Comparison of ENCODE assay signal across 25 cellular contexts in the genomic region with DNA sequence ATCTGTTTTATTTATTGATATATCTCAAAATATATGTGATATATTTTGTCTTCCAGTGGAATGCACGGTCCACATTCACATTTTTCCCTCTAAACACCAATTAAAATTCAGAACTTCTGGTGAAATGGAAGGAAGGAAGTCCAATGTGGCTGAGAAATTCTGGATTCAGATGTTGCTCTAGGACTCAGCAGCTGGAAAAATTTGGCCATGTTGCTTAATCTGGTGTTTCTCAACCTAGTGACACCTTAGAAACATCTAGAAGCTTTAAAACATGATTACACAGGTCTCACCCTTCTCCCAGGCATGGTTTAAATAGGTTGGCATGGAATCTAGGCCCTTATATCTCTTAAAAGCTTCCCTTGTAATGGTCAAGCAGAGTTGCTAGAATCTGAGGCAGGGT.
"Had no signal": no experiment of that assay in that cellular context is flagged by ENCODE, and none has a peak within 500 bp of the region (broad histone marks: within the 10 kb centered on the region; RNA-seq: fewer than 3 reads in every experiment).

No MANE protein-coding gene starts in this region.

- H3K9me3 Mint-ChIP-seq: dendritic cell treated with granulocyte-macrophage colony-stimulating factor and Interleukin-4, amounts not matched to agents 40 ng/mL and 50 ng/mL, for 4 days; endodermal cell; memory B cell; neural crest cell; stimulated activated effector memory CD8-positive, alpha-beta T cell treated with anti-CD3 and anti-CD28 coated beads, Interleukin-12 subunit alpha, Interleukin-12 subunit beta, amount 100 ng/mL, for 72 hours had no signal

- H3K27me3 Mint-ChIP-seq: central memory CD8-positive, alpha-beta T cell; memory B cell had no signal

- ATAC-seq: left colon; natural killer cell; pancreas; stimulated activated effector memory CD8-positive, alpha-beta T cell treated with anti-CD3 and anti-CD28 coated beads, Interleukin-12 subunit alpha, Interleukin-12 subunit beta, amount 100 ng/mL, for 72 hours had no signal

- H3K27me3 ChIP-seq: colonic mucosa, esophagus muscularis mucosa, neutrophil, pancreas, sigmoid colon, stomach, testis, tibial nerve, upper lobe of left lung had no signal

- H3K4me3 Mint-ChIP-seq: central memory CD8-positive, alpha-beta T cell; dendritic cell treated with granulocyte-macrophage colony-stimulating factor and Interleukin-4, amounts not matched to agents 40 ng/mL and 50 ng/mL, for 4 days; endodermal cell; memory B cell; natural killer cell; neural crest cell; stimulated activated effector memory CD8-positive, alpha-beta T cell treated with anti-CD3 and anti-CD28 coated beads, Interleukin-12 subunit alpha, Interleukin-12 subunit beta, amount 100 ng/mL, for 72 hours had no signal

- H3K36me3 ChIP-seq: colonic mucosa, esophagus muscularis mucosa, neutrophil, pancreas, sigmoid colon, stomach, tibial nerve, upper lobe of left lung had no signal

- H3K36me3 Mint-ChIP-seq: memory B cell; natural killer cell; stimulated activated effector memory CD8-positive, alpha-beta T cell treated with anti-CD3 and anti-CD28 coated beads, Interleukin-12 subunit alpha, Interleukin-12 subunit beta, amount 100 ng/mL, for 72 hours had no signal

- H3K27ac ChIP-seq: colonic mucosa, esophagus muscularis mucosa, neutrophil, pancreas, stomach, testis, tibial nerve, upper lobe of left lung had no signal

- H3K27ac Mint-ChIP-seq: dendritic cell treated with granulocyte-macrophage colony-stimulating factor and Interleukin-4, amounts not matched to agents 40 ng/mL and 50 ng/mL, for 4 days; endodermal cell; memory B cell; natural killer cell; stimulated activated effector memory CD8-positive, alpha-beta T cell treated with anti-CD3 and anti-CD28 coated beads, Interleukin-12 subunit alpha, Interleukin-12 subunit beta, amount 100 ng/mL, for 72 hours had no signal

- H3K9me3 ChIP-seq: colonic mucosa, esophagus muscularis mucosa, neutrophil, pancreas, sigmoid colon, stomach, testis, tibial nerve, upper lobe of left lung had no signal

- H3K4me1 Mint-ChIP-seq: central memory CD8-positive, alpha-beta T cell; endodermal cell; natural killer cell; neural crest cell; stimulated activated effector memory CD8-positive, alpha-beta T cell treated with anti-CD3 and anti-CD28 coated beads, Interleukin-12 subunit alpha, Interleukin-12 subunit beta, amount 100 ng/mL, for 72 hours had no signal

- H3K4me1 ChIP-seq: colonic mucosa, esophagus muscularis mucosa, pancreas, stomach, testis, tibial nerve had no signal

- DNase-seq: colonic mucosa; effector CD8-positive, alpha-beta T cell; endodermal cell; head of caudate nucleus; hippocampal formation; left colon; natural killer cell; pancreas; sigmoid colon; stimulated activated CD4-positive, alpha-beta T cell treated with anti-CD3 and anti-CD28 coated beads, Interleukin-2, amount 100 ng/mL, for 24 hours; stimulated activated CD4-positive, alpha-beta T cell treated with anti-CD3 and anti-CD28 coated beads, Interleukin-4, amount 100 ng/mL, for 24 hours; stimulated activated naive CD4-positive, alpha-beta T cell treated with Interleukin-2 at 50 U/mL for 16 hours; stomach; substantia nigra; testis; upper lobe of left lung had no signal

- H3K4me3 ChIP-seq: colonic mucosa, esophagus muscularis mucosa, lung, pancreas, sigmoid colon, stomach, testis, tibial nerve, upper lobe of left lung had no signal
